ENCODE assay signal across 19 cellular contexts in the genomic region with DNA sequence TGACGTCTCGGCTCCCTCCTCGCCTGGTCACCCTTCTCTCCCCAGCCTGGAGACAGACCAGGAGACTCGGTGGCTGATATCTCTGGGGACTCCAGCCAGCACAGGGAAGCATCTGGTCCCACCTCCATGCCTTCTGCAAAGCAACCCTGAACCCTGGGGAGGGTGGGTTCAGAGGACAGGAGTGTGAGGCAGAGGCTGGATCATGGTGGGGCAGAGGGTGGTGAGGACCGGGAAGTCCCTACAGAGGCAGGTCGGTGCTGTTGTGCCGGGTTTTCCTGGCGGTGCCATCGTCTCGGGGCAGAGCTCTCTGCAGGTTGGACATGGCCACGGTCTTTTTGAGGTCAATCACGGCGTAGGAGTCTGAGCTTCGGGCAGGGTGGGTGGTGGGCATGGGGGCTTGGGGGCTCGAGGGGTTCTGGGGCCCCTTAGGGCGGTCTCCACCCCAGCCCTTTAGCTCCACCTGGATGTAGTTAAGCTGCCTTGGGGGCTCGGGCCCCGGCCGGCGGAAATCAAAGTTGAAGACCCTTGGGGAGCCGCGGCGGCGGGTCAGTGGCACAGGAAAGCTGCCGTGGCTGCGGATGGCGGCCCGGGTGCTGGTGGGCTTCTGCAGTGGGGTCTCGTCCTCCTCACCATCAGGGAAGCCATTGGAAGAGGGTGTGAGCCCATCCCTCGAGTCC. TPM values are rescaled to one million over a fixed set of nuclear protein-coding genes. Genes with fewer than 3 reads are reported as not detected.
DNase-seq lines count a peak whose midpoint lies in the region; ATAC-seq and TF ChIP-seq lines count a peak whose summit lies in the region.
"Had no signal": no experiment of that assay in that cellular context is flagged by ENCODE, and none has a peak within 500 bp of the region (broad histone marks: within the 10 kb centered on the region; RNA-seq: fewer than 3 reads in every experiment).

No MANE protein-coding gene starts in this region.

- H2BK120ac ChIP-seq in IMR-90 (ENCODE audit: low read depth, low read length) (no peak overlapping the region), neuronal stem cell (ENCODE audit: low read depth, low read length) (no peak overlapping the region)

- H3K18ac ChIP-seq in IMR-90 (ENCODE audit: low read depth, low read length): no peak overlapping the region
- no peak overlapping the region for H3K18ac ChIP-seq in neuronal stem cell (ENCODE audit: low read length)

- H3K4me3 ChIP-seq in right cardiac atrium (ENCODE audit: low read length): no peak overlapping the region
- no peak overlapping the region for H3K4me3 ChIP-seq in IMR-90 (ENCODE audit: insufficient read depth, low read depth, low read length)
- no peak overlapping the region for H3K4me3 ChIP-seq in neuronal stem cell (ENCODE audit: low read length in 2 of 2)
- H3K4me3 ChIP-seq in upper lobe of right lung: no peak overlapping the region
- H3K4me3 ChIP-seq in gastrocnemius medialis: no peak overlapping the region
- H3K4me3 ChIP-seq: BLaER1, HAP-1 had no signal

- dilution Hi-C loops in IMR-90 (cut with HindIII; ENCODE audit: low sequenced_read_pairs, unreplicated experiment): no loop called here

- H3K9me3 ChIP-seq in right cardiac atrium (ENCODE audit: control insufficient read depth, low read length): no peaks in the 10 kb centered on the region
- H3K9me3 ChIP-seq in IMR-90 (ENCODE audit: control insufficient read depth, insufficient read depth, low read length): no peaks in the 10 kb centered on the region
- no peaks in the 10 kb centered on the region for H3K9me3 ChIP-seq in neuronal stem cell (replicated peaks in 1 of 2; ENCODE audit: control insufficient read depth in 2 of 2, insufficient read depth in 1 of 2, low read depth in 1 of 2, low read length in 2 of 2)
- H3K9me3 ChIP-seq in upper lobe of right lung: no peaks in the 10 kb centered on the region
- no peaks in the 10 kb centered on the region for H3K9me3 ChIP-seq in gastrocnemius medialis
- H3K9me3 ChIP-seq: BLaER1, HAP-1 had no signal

- H3K4me1 ChIP-seq in right cardiac atrium (ENCODE audit: control insufficient read depth, insufficient read depth, low read length) (no peaks in the 10 kb centered on the region), IMR-90 (ENCODE audit: control insufficient read depth, insufficient read depth, low read length) (peaks cover 5% of the 10 kb centered on the region; the same call in 1 of the 2 replicates), neuronal stem cell (ENCODE audit: control insufficient read depth in 2 of 2, insufficient read depth in 1 of 2, low read depth in 1 of 2, low read length in 2 of 2) (peaks cover 9 to 11% of the 10 kb centered on the region in 2 donors), upper lobe of right lung (peaks cover 31% of the 10 kb centered on the region), gastrocnemius medialis (no peaks in the 10 kb centered on the region)
- H3K4me1 ChIP-seq: HAP-1 had no signal

- 92% methylated on average over 30 of the region's 30 CpGs for WGBS in right cardiac atrium
- WGBS in IMR-90 (ENCODE audit: extremely low coverage in 2 of 2, insufficient read length in 1 of 2), 2 experiments: 100% methylated on average over 3 of the region's 30 CpGs; no CpG with 5 or more reads in 1 of the 2 experiments
- WGBS in neuronal stem cell (ENCODE audit: extremely low coverage in 2 of 2, insufficient read length in 2 of 2, insufficient replicate concordance in 1 of 2), 2 donors: no CpG with 5 or more reads among the region's 30 CpGs

- H2AK9ac ChIP-seq in IMR-90 (replicated peaks; ENCODE audit: low read depth, low read length, poor library complexity): peak overlapping the region; percentile 67

- H4K8ac ChIP-seq in IMR-90 (ENCODE audit: low read depth in 2 of 2, low read length in 2 of 2) (no peak overlapping the region), neuronal stem cell (ENCODE audit: low read depth, low read length) (no peak overlapping the region)

- H3K36me3 ChIP-seq in IMR-90 (ENCODE audit: control insufficient read depth, insufficient read depth, low read length) (peaks cover 37% of the 10 kb centered on the region), neuronal stem cell (replicated peaks in 1 of 2; ENCODE audit: control insufficient read depth in 2 of 2, insufficient read depth in 2 of 2, low read length in 2 of 2) (peaks cover 23 to 40% of the 10 kb centered on the region in 2 donors), upper lobe of right lung (peaks cover 50% of the 10 kb centered on the region), gastrocnemius medialis (peaks cover 0 to 50% of the 10 kb centered on the region in 2 donors)

- H2BK20ac ChIP-seq in IMR-90 (ENCODE audit: low read depth, low read length): no peak overlapping the region

- H4K5ac ChIP-seq in IMR-90 (ENCODE audit: low read depth, low read length): no peak overlapping the region

- intact Hi-C loops in Right ventricle myocardium superior (cut with DNase I): loop anchor here (10.0 kb wide), 2 partner anchors 166 to 394 kb away; no protein-coding TSS in a partner anchor
- intact Hi-C loops in right cardiac atrium (cut with DNase I): loop anchor here in 1 of 4 donors (10.0 kb wide), 1 partner anchor 406 kb away; no protein-coding TSS in a partner anchor
- intact Hi-C loops in IMR-90 (cut with micrococcal nuclease): no loop called here
- intact Hi-C loops in upper lobe of right lung (cut with DNase I): no loop called here
- intact Hi-C loops in gastrocnemius medialis (cut with DNase I; ENCODE audit: low total_unique reads): loop anchor here (10.0 kb wide), 1 partner anchor 406 kb away; no protein-coding TSS in a partner anchor

- TF ChIP-seq CTCF in IMR-90 (conservative IDR thresholded peaks at IDR 0.05; ENCODE audit: low read depth, low read length) (no peak), upper lobe of right lung (IDR thresholded peaks at IDR 0.05) (no peak), gastrocnemius medialis (IDR thresholded peaks at IDR 0.05 in 4 of 5, conservative IDR thresholded peaks at IDR 0.05 in 1 of 5) (no peak)

- POLR2A ChIA-PET in IMR-90 (lab: Charles Lee; ENCODE audit: unreplicated experiment): no interaction called here

- ATAC-seq in Right ventricle myocardium superior (ENCODE audit: poor library complexity): no peak
- no peak for ATAC-seq in right cardiac atrium
- no peak for ATAC-seq in IMR-90 (ENCODE audit: low read depth)
- ATAC-seq in upper lobe of right lung: no peak
- ATAC-seq in gastrocnemius medialis: no peak

- no peak for TF ChIP-seq RAD21 in IMR-90 (IDR thresholded peaks at IDR 0.05; ENCODE audit: low read length)

- H3K14ac ChIP-seq in IMR-90 (replicated peaks; ENCODE audit: low read depth, low read length): no peak overlapping the region
- no peak overlapping the region for H3K14ac ChIP-seq in neuronal stem cell (ENCODE audit: low read length)

- no TSS peak for BruUV-seq in IMR-90 (replicated peaks; lab: Mats Ljungman, UMichigan)

- peak; percentile 36 for DNase-seq in Right ventricle myocardium superior
- no peak for DNase-seq in right cardiac atrium
- no peak for DNase-seq in IMR-90
- DNase-seq in neuronal stem cell (ENCODE audit: low spot score): no peak
- peak; percentile 58 for DNase-seq in upper lobe of right lung
- no peak for DNase-seq in gastrocnemius medialis
- DNase-seq in kidney tubule cell (ENCODE audit: low spot score): no peak
- DNase-seq: 8988T; CD4-positive, alpha-beta memory T cell; DMS153; DMS79; GDM1 had no signal

- H2BK15ac ChIP-seq in IMR-90 (ENCODE audit: low read depth, low read length): no peak overlapping the region
- no peak overlapping the region for H2BK15ac ChIP-seq in neuronal stem cell (ENCODE audit: low read length)

- no peak overlapping the region for H3K56ac ChIP-seq in IMR-90 (ENCODE audit: extremely low read depth, insufficient read depth, low read length)

- H3K4me2 ChIP-seq in IMR-90 (ENCODE audit: low read depth, low read length) (no peak overlapping the region), neuronal stem cell (ENCODE audit: insufficient read depth, low read length, poor library complexity, severe bottlenecking) (no peak overlapping the region)
- H3K4me2 ChIP-seq: BLaER1 had no signal

- TF ChIP-seq POLR2A in IMR-90 (IDR thresholded peaks at IDR 0.05; ENCODE audit: low read depth, low read length) (no peak), gastrocnemius medialis (IDR thresholded peaks at IDR 0.05) (no peak)

- H3K27ac ChIP-seq in right cardiac atrium (ENCODE audit: low read length) (no peak overlapping the region), IMR-90 (ENCODE audit: insufficient read depth, low read length) (no peak overlapping the region), neuronal stem cell (replicated peaks; ENCODE audit: low read length) (no peak overlapping the region), upper lobe of right lung (no peak overlapping the region), gastrocnemius medialis (no peak overlapping the region)
- H3K27ac ChIP-seq: BLaER1 had no signal

- H2BK12ac ChIP-seq in neuronal stem cell (ENCODE audit: low read length): no peak overlapping the region

- H3K79me1 ChIP-seq in IMR-90 (ENCODE audit: low read depth in 1 of 2, low read length in 2 of 2) (no peaks in the 10 kb centered on the region), neuronal stem cell (ENCODE audit: low read depth, low read length) (no peaks in the 10 kb centered on the region)

- H3K9ac ChIP-seq in IMR-90 (ENCODE audit: low read depth, low read length) (no peak overlapping the region), neuronal stem cell (ENCODE audit: low read depth, low read length, poor library complexity) (no peak overlapping the region)
- H3K9ac ChIP-seq: BLaER1 had no signal

- no peak overlapping the region for H3K23ac ChIP-seq in IMR-90 (ENCODE audit: low read depth, low read length)
- peak overlapping the region; percentile 53 for H3K23ac ChIP-seq in neuronal stem cell (ENCODE audit: low read depth, low read length, poor library complexity)

- H2AFZ ChIP-seq in IMR-90 (replicated peaks; ENCODE audit: low read length, poor library complexity) (no peak overlapping the region), neuronal stem cell (ENCODE audit: low read length) (no peak overlapping the region)

- in situ Hi-C loops in IMR-90 (cut with MboI; ENCODE audit: low sequenced_read_pairs): no loop called here
- in situ Hi-C loops in gastrocnemius medialis (cut with MboI; ENCODE audit: low sequenced_read_pairs in 4 of 4): loop anchor here in 3 of 4 donors (10.0 to 25.0 kb wide), 3 partner anchors 158 to 176 kb away; no protein-coding TSS in a partner anchor

- no peak overlapping the region for H2BK5ac ChIP-seq in IMR-90 (ENCODE audit: low read depth, low read length, poor library complexity, severe bottlenecking)
- no peak overlapping the region for H2BK5ac ChIP-seq in neuronal stem cell (ENCODE audit: low read length)

- H2AK5ac ChIP-seq in IMR-90 (ENCODE audit: low read depth, low read length) (no peak overlapping the region), neuronal stem cell (ENCODE audit: low read depth, low read length) (no peak overlapping the region)

- H3K27me3 ChIP-seq in right cardiac atrium (ENCODE audit: control insufficient read depth, insufficient read depth) (no peaks in the 10 kb centered on the region), IMR-90 (ENCODE audit: control insufficient read depth, insufficient read depth, low read length) (no peaks in the 10 kb centered on the region), neuronal stem cell (ENCODE audit: control insufficient read depth in 3 of 3, insufficient read depth in 3 of 3, low read depth in 1 of 3, low read length in 3 of 3) (no peaks in the 10 kb centered on the region), upper lobe of right lung (no peaks in the 10 kb centered on the region), gastrocnemius medialis (no peaks in the 10 kb centered on the region)
- H3K27me3 ChIP-seq: BLaER1 had no signal

- H4K91ac ChIP-seq in IMR-90 (ENCODE audit: insufficient read depth, low read depth, low read length): no peak overlapping the region
- no peak overlapping the region for H4K91ac ChIP-seq in neuronal stem cell (ENCODE audit: low read depth, low read length, poor library complexity)

- CTCF ChIA-PET in IMR-90 (lab: Yijun Ruan, JAX): no interaction called here

- H3K4ac ChIP-seq in IMR-90 (ENCODE audit: low read depth, low read length) (no peak overlapping the region), neuronal stem cell (ENCODE audit: low read length) (no peak overlapping the region)

- H4K20me1 ChIP-seq in IMR-90 (ENCODE audit: insufficient read depth, low read length): no peaks in the 10 kb centered on the region
- H4K20me1 ChIP-seq: BLaER1 had no signal

- no peaks in the 10 kb centered on the region for H3K9me1 ChIP-seq in IMR-90 (ENCODE audit: insufficient read depth, low read length)

RNA-seq across cellular contexts. Expression of a gene that starts 9.2 kb away (rescaled TPM):
- total RNA-seq in Right ventricle myocardium superior: 4.8 TPM
- 1 to 10 TPM; 3.7 to 6.9 (median 4.8) TPM for total RNA-seq in right cardiac atrium
- 5.5 TPM for polyA plus RNA-seq in right cardiac atrium
- total RNA-seq in IMR-90 (2012; rRNA removed): 0.28 and 0.54 TPM in 2 replicates
- 3.8 and 4.3 TPM in 2 replicates for polyA plus RNA-seq in IMR-90 (2012; rRNA removed)
- 2.6 and 3.8 TPM in 2 replicates for polyA plus RNA-seq in IMR-90 (2012; cell fraction: cytosol; rRNA removed)
- polyA plus RNA-seq in IMR-90 (2012; cell fraction: nucleus; rRNA removed; ENCODE audit: low replicate concordance): 11.0 and 15.2 TPM in 2 replicates
- 8.3 TPM for polyA plus RNA-seq in neuronal stem cell (2013, experiment 1 of 2)
- 8.2 TPM for polyA plus RNA-seq in neuronal stem cell (2013, experiment 2 of 2)
- 8.5 TPM for total RNA-seq in upper lobe of right lung
- total RNA-seq in gastrocnemius medialis: 1 to 10 TPM; 2.9 to 6.9 (median 5.5) TPM

RNA-seq across cellular contexts. Expression of a gene that starts 10.1 kb away (rescaled TPM):
- total RNA-seq in Right ventricle myocardium superior (4.0 TPM), right cardiac atrium (1 to 10 TPM; 2.2 to 4.0 (median 3.2) TPM), IMR-90 (2012; rRNA removed) (not detected in 2 replicates), upper lobe of right lung (14.2 TPM), gastrocnemius medialis (1 to 10 TPM in 3 of 4 donors, under 1 TPM in 1; 0.59 to 6.2 (median 1.8) TPM)
- polyA plus RNA-seq in right cardiac atrium (1.7 TPM), IMR-90 (2012; rRNA removed) (0.72 and 0.99 TPM in 2 replicates)
- 0.24 and 0.64 TPM in 2 replicates for polyA plus RNA-seq in IMR-90 (2012; cell fraction: cytosol; rRNA removed)
- polyA plus RNA-seq in IMR-90 (2012; cell fraction: nucleus; rRNA removed; ENCODE audit: low replicate concordance): 8.3 and 34.1 TPM in 2 replicates
- polyA plus RNA-seq in neuronal stem cell (2013, experiment 1 of 2): 0.59 TPM
- polyA plus RNA-seq in neuronal stem cell (2013, experiment 2 of 2): 1.0 TPM
- total RNA-seq: A673; CD4-positive, alpha-beta memory T cell; Daoy had no signal
- polyA plus RNA-seq: AG04450; CD14-positive monocyte; CD4-positive, alpha-beta memory T cell had no signal

RNA-seq across cellular contexts. Expression of a gene that starts 17.0 kb away (rescaled TPM):
- total RNA-seq in Right ventricle myocardium superior (218 TPM), right cardiac atrium (100 to 1,000 TPM; 123 to 162 (median 140) TPM), IMR-90 (2012; rRNA removed) (120 and 128 TPM in 2 replicates), upper lobe of right lung (138 TPM), gastrocnemius medialis (100 to 1,000 TPM; 152 to 186 (median 166) TPM)
- polyA plus RNA-seq in right cardiac atrium (228 TPM), IMR-90 (2012; rRNA removed) (204 and 227 TPM in 2 replicates)
- polyA plus RNA-seq in IMR-90 (2012; cell fraction: cytosol; rRNA removed): 153 and 242 TPM in 2 replicates
- 16.5 and 124 TPM in 2 replicates for polyA plus RNA-seq in IMR-90 (2012; cell fraction: nucleus; rRNA removed; ENCODE audit: low replicate concordance)
- polyA plus RNA-seq in neuronal stem cell (2013, experiment 1 of 2): 238 TPM
- 259 TPM for polyA plus RNA-seq in neuronal stem cell (2013, experiment 2 of 2)

RNA-seq across cellular contexts. Expression of a gene that starts 23.3 kb away (rescaled TPM):
- total RNA-seq in Right ventricle myocardium superior (not detected), right cardiac atrium (under 1 TPM in 1 of 4 donors, not detected in 3; 0.42 TPM), IMR-90 (2012; rRNA removed) (not detected in 2 replicates), upper lobe of right lung (1,050 TPM), gastrocnemius medialis (not detected)
- polyA plus RNA-seq in right cardiac atrium (1.00 TPM), IMR-90 (2012; rRNA removed) (not detected in 2 replicates)
- not detected in 2 replicates for polyA plus RNA-seq in IMR-90 (2012; cell fraction: cytosol; rRNA removed)
- polyA plus RNA-seq in IMR-90 (2012; cell fraction: nucleus; rRNA removed; ENCODE audit: low replicate concordance): not detected in 2 replicates
- 0.03 TPM for polyA plus RNA-seq in neuronal stem cell (2013, experiment 1 of 2)
- polyA plus RNA-seq in neuronal stem cell (2013, experiment 2 of 2): 0.07 TPM
- total RNA-seq: A673; CD4-positive, alpha-beta memory T cell; Daoy; H1 had no signal
- polyA plus RNA-seq: AG04450; CD14-positive monocyte; CD4-positive, alpha-beta memory T cell had no signal

RNA-seq across cellular contexts. Expression of a gene that starts 35.1 kb away (rescaled TPM):
- total RNA-seq in Right ventricle myocardium superior (40.7 TPM), right cardiac atrium (10 to 100 TPM; 31.6 to 51.1 (median 46.2) TPM), IMR-90 (2012; rRNA removed) (4.4 and 4.5 TPM in 2 replicates), upper lobe of right lung (40.3 TPM), gastrocnemius medialis (100 to 1,000 TPM in 2 of 4 donors, 10 to 100 TPM in 2; 82.8 to 121 (median 93.3) TPM)
- polyA plus RNA-seq in right cardiac atrium (33.4 TPM), IMR-90 (2012; rRNA removed) (4.7 and 4.9 TPM in 2 replicates)
- 3.7 and 4.9 TPM in 2 replicates for polyA plus RNA-seq in IMR-90 (2012; cell fraction: cytosol; rRNA removed)
- 8.0 and 14.7 TPM in 2 replicates for polyA plus RNA-seq in IMR-90 (2012; cell fraction: nucleus; rRNA removed; ENCODE audit: low replicate concordance)
- polyA plus RNA-seq in neuronal stem cell (2013, experiment 1 of 2): 1.1 TPM
- polyA plus RNA-seq in neuronal stem cell (2013, experiment 2 of 2): 1.1 TPM

Comparison
In these comparisons a context has a peak if more than half of its experiments do, and no peak if none do; other contexts are left out.
1. DNase-seq: peak in Right ventricle myocardium superior (single experiment) and upper lobe of right lung (single experiment); none in right cardiac atrium (0 of 3), IMR-90 (single experiment), neuronal stem cell (single experiment), gastrocnemius medialis (0 of 2) and kidney tubule cell (single experiment).
2. intact Hi-C loops: an anchor here in Right ventricle myocardium superior (10.0 kb wide) and gastrocnemius medialis (10.0 kb wide); none called in IMR-90 and upper lobe of right lung.